In genomic region chr19:5789886-5790572, GRCh38 we compare ENCODE assay signal across 9 cellular contexts. TPM values are rescaled to one million over a fixed set of nuclear protein-coding genes. Genes with fewer than 3 reads are reported as not detected.
DNase-seq lines count a peak whose midpoint lies in the region; ATAC-seq and TF ChIP-seq lines count a peak whose summit lies in the region.
"Had no signal": no experiment of that assay in that cellular context is flagged by ENCODE, and none has a peak within 500 bp of the region (broad histone marks: within the 10 kb centered on the region; RNA-seq: fewer than 3 reads in every experiment).

No MANE protein-coding gene starts in this region.

- H3K27me3 ChIP-seq in left ventricle myocardium inferior (ENCODE audit: low read depth) (no peaks in the 10 kb centered on the region), mononuclear cell (ENCODE audit: insufficient read depth, low read length) (no peaks in the 10 kb centered on the region), uterus (no peaks in the 10 kb centered on the region)

- no peaks in the 10 kb centered on the region for H3K9me3 ChIP-seq in left ventricle myocardium inferior (replicated peaks)
- H3K9me3 ChIP-seq in mononuclear cell (ENCODE audit: low read depth, low read length): no peaks in the 10 kb centered on the region
- no peaks in the 10 kb centered on the region for H3K9me3 ChIP-seq in uterus

- TF ChIP-seq CTCF in left ventricle myocardium inferior (IDR thresholded peaks at IDR 0.05; ENCODE audit: borderline replicate concordance) (no peak), cardiac fibroblast (IDR thresholded peaks at IDR 0.05; ENCODE audit: low read depth, low read length) (no peak), uterus (IDR thresholded peaks at IDR 0.05) (no peak)

- no peak for TF ChIP-seq POLR2A in uterus (IDR thresholded peaks at IDR 0.05)

- peaks cover 14% of the 10 kb centered on the region for H3K4me1 ChIP-seq in left ventricle myocardium inferior
- H3K4me1 ChIP-seq in mononuclear cell (ENCODE audit: insufficient read depth, low read length): peaks cover 10% of the 10 kb centered on the region
- H3K4me1 ChIP-seq in uterus: no peaks in the 10 kb centered on the region

- intact Hi-C loops in left ventricle myocardium inferior (cut with micrococcal nuclease): no loop called here
- intact Hi-C loops in left ventricle myocardium superior (cut with micrococcal nuclease): loop anchor here (5.0 kb wide), 1 partner anchor 68 kb away; the partner anchor contains the start of genes CATSPERD and LONP1
- intact Hi-C loops in uterus (cut with DNase I; ENCODE audit: low total_unique reads): no loop called here

- H3K36me3 ChIP-seq in left ventricle myocardium inferior: peaks cover 50% of the 10 kb centered on the region
- H3K36me3 ChIP-seq in uterus: no peaks in the 10 kb centered on the region

- ATAC-seq in left ventricle myocardium superior (no peak), GM18517 (IDR thresholded peaks at IDR 0.05; ENCODE audit: unreplicated experiment) (no peak)

- peak overlapping the region; percentile 90 for H3K4me3 ChIP-seq in left ventricle myocardium inferior
- peak overlapping the region; percentile 99 for H3K4me3 ChIP-seq in cardiac fibroblast (replicated peaks in 1 of 2; ENCODE audit: low read depth in 2 of 2, low read length in 2 of 2)
- H3K4me3 ChIP-seq in mononuclear cell (ENCODE audit: low read length): peak overlapping the region; percentile 65
- H3K4me3 ChIP-seq in uterus: peak overlapping the region; percentile 90 to 91

- peak overlapping the region; percentile 99 for H3K27ac ChIP-seq in left ventricle myocardium inferior (replicated peaks)
- H3K27ac ChIP-seq in uterus: peak overlapping the region; percentile 92 to 98

- DNase-seq in left ventricle myocardium inferior: no peak
- DNase-seq in left ventricle myocardium superior: no peak
- DNase-seq in cardiac fibroblast (ENCODE audit: low read depth in 2 of 2): no peak
- DNase-seq in uterus: no peak
- no peak for DNase-seq in AML-193 (lab: John Stamatoyannopoulos, UW)
- no peak for DNase-seq in DMS79 treated with DMSO at 0.1 percent for 48 hours (lab: John Stamatoyannopoulos, UW)

RNA-seq across cellular contexts. Expression of gene DUS3L, which starts 0.9 kb away (rescaled TPM):
- total RNA-seq in left ventricle myocardium inferior (14.1 TPM), left ventricle myocardium superior (14.3 TPM), mononuclear cell (42.8 TPM), uterus (10 to 100 TPM; 30.6 to 46.1 (median 37.1) TPM)

RNA-seq across cellular contexts. Expression of gene PRR22, which starts 5.5 kb away (rescaled TPM):
- 1.1 TPM for total RNA-seq in left ventricle myocardium inferior
- total RNA-seq in left ventricle myocardium superior: 0.84 TPM
- total RNA-seq in mononuclear cell: 0.42 TPM
- total RNA-seq in uterus: 1 to 10 TPM in 2 of 4 donors, not detected in 2; 1.6 to 3.5 TPM

RNA-seq across cellular contexts. Expression of gene NRTN, which starts 14.8 kb away (rescaled TPM):
- total RNA-seq in left ventricle myocardium inferior: 22.8 TPM
- total RNA-seq in left ventricle myocardium superior: 26.3 TPM
- total RNA-seq in mononuclear cell: 0.10 TPM
- under 1 TPM in 1 of 4 donors, not detected in 3; 0.35 TPM for total RNA-seq in uterus
- total RNA-seq: cerebellum had no signal

RNA-seq across cellular contexts. Expression of gene FUT6, which starts 49.5 kb away (rescaled TPM):
- not detected for total RNA-seq in left ventricle myocardium inferior
- not detected for total RNA-seq in left ventricle myocardium superior
- not detected for total RNA-seq in mononuclear cell
- total RNA-seq in uterus: under 1 TPM in 1 of 4 donors, not detected in 3; 0.55 TPM
- total RNA-seq: cerebellum had no signal

Comparison
In these comparisons a context has a peak if more than half of its experiments do, and no peak if none do; other contexts are left out.
1. RNA of gene NRTN, which starts 14.8 kb away (total RNA-seq): 26.3 TPM in left ventricle myocardium superior (single experiment) and 22.8 TPM in left ventricle myocardium inferior (single experiment); 0.35 TPM in uterus and 0.10 TPM in mononuclear cell (single experiment); every median in the first group is over 10 times any median in the second.
2. Peak in every context shown above with its lines, with median percentiles within 50 percentile points of each other: H3K4me3 ChIP-seq.